2 cellular contexts compared by ENCODE assay signal in genomic region chr9:110463499-110463898, GRCh38.
TF ChIP-seq lines count a peak whose summit lies in the region.

No MANE protein-coding gene starts in this region.

TF ChIP-seq in HEK293, 187 proteins besides CTCF, POLR2A, EP300 and RAD21 (continued from another document):
- TF ChIP-seq ZNF366 (tag by site-specific recombination; conservative IDR thresholded peaks at IDR 0.05): 0 out of 2 replicates have a peak, but pooled peaks have one; percentile 23

TF ChIP-seq in K562, 482 proteins besides CTCF, POLR2A, EP300 and RAD21 (continued from another document):
- TF ChIP-seq ZNF512 (tag; IDR thresholded peaks at IDR 0.05) (peak; percentile 78), PHB (CRISPR knock-in tag; IDR thresholded peaks at IDR 0.05) (no peak), PHB2 (IDR thresholded peaks at IDR 0.05; ENCODE audit: low read depth) (no peak), ZNF280A (IDR thresholded peaks at IDR 0.05; ENCODE audit: low read depth, partially characterized antibody) (no peak), ZBTB17 (CRISPR knock-in tag; IDR thresholded peaks at IDR 0.05) (no peak), STAT5B (CRISPR knock-in tag; IDR thresholded peaks at IDR 0.05) (no peak), ZNF778 (CRISPR knock-in tag; IDR thresholded peaks at IDR 0.05) (no peak)
